In the genomic region with DNA sequence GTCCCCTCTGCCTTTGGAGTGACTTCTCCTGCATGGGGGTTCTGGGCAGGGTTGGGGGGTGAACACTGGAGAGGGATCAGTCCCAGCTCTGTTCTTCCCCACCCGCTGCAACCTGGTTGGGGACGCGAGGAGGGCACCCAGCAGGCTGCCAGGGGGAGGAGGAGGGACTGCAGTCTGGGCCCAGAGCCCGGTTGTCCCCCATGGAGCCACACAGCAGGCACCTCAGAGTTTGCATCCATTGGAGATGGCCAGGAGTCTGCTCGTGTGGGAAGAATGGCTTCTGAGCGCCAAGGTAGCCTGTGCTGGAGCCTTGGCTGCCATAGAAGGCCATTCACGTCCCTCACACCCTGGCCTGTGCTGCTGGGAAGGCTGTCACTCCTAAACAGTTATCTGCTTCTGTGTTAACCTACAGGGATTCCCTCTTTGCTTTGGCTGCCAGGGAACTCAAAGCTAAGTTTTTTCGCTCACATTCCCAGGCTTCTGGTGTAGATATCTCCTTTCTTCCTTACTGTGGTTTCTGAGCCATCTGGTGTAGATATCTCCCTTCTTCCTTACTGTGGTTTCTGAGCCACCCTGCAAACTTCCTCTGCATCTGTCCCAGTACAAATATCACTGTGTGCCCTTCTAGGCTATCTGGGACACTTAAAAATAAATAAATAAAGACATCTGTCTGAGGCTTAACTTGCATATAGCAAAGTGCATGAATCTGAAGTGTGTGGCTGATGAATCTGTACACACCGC, we compare ENCODE assay signal across 1 cellular context.
TF ChIP-seq lines count a peak whose summit lies in the region.

No MANE protein-coding gene starts in this region.

TF ChIP-seq in IMR-90, 13 proteins besides CTCF, POLR2A, EP300 and RAD21:
- TF ChIP-seq, protein P1, sequence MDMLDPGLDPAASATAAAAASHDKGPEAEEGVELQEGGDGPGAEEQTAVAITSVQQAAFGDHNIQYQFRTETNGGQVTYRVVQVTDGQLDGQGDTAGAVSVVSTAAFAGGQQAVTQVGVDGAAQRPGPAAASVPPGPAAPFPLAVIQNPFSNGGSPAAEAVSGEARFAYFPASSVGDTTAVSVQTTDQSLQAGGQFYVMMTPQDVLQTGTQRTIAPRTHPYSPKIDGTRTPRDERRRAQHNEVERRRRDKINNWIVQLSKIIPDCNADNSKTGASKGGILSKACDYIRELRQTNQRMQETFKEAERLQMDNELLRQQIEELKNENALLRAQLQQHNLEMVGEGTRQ (IDR thresholded peaks at IDR 0.05; ENCODE audit: low read depth, low read length): no peak
